ENCODE assay signal across 8 cellular contexts in the genomic region with DNA sequence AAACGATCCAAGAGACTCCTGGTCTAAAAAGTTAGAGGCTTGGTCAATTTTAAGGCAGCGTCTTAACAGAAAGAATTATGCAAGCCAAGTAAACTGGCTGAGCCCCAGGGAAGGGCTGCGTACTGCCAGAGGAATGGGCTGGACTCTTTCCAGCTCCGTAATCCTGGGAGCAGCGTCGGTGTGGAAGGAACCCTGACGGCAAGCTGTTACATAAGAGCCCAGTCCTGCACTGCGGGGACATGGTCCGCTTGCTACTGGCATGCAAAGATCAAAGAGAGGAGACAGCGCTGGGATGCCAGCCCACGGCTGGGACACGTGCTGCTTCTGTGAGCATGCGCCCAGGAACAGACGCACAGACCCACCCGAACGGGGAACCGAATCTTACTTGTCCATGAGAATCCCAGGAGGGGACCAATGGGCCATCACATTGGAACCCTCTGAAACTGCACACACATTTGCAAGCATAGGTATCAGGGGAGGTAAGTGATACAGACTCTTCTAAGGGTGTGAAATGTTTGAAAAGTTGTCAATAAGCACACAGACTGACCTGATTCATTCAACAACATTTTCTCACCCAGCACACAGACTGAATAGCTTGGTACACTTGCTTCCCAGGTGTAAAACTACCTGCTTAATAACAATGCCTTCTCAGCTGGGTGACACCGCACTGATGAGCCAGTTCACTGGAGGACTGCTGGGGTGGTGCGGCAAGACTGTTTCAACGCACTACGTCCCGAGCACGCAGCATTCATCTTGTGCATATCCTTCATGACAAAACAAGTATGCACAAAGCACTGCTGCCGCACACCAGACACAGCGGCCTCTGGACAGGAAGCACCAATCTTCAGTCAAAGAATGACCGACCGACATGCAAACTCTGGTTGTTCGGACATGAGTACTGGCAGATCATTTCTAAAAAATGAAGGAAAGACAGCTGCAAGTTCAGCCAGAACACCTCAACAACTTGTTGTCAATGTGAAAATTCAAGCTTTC.
DNase-seq lines count a peak whose midpoint lies in the region; ATAC-seq and TF ChIP-seq lines count a peak whose summit lies in the region.

No MANE protein-coding gene starts in this region.

- ATAC-seq in lung (ENCODE audit: insufficient read depth, low FRiP score) = peak; percentile 73

- H3K36me3 ChIP-seq in BLaER1 = peaks cover 79% of the 10 kb centered on the region
- peaks cover 0 to 5% of the 10 kb centered on the region in 2 donors for H3K36me3 ChIP-seq in lung (ENCODE audit: control insufficient read depth in 2 of 2, insufficient read depth in 2 of 2, low read length in 2 of 2)

- H3K4me2 ChIP-seq in BLaER1 = peak overlapping the region; percentile 65

- H3K9me3 ChIP-seq in BLaER1 (no peaks in the 10 kb centered on the region; the same call in 1 of the 2 replicates), lung (ENCODE audit: control insufficient read depth in 2 of 2, insufficient read depth in 1 of 2, low read length in 1 of 2) (no peaks in the 10 kb centered on the region)

- DNase-seq in NCI-H2107 (lab: John Stamatoyannopoulos, UW) = peak; percentile 27
- peak; percentile 96 for DNase-seq in coronary artery (ENCODE audit: low spot score)
- peak; percentile 91 for DNase-seq in lung (ENCODE audit: low spot score)
- no peak for DNase-seq in type B pancreatic cell (ENCODE audit: extremely low spot score, unreplicated experiment)
- DNase-seq in activated CD4-positive, alpha-beta T cell treated with anti-CD3 and anti-CD28 coated beads, Interleukin-2, amount 10 ng/mL, durations not matched to agents 7 days and 5 days = no peak
- DNase-seq in central memory CD4-positive, alpha-beta T cell = no peak
- no peak for DNase-seq in SK-N-DZ (ENCODE audit: low spot score)

- H3K9ac ChIP-seq in BLaER1 = no peak overlapping the region

- 39 to 57% methylated on average over 28 of the region's 28 CpGs for WGBS in lung, 2 donors

- no peak overlapping the region for H3K27ac ChIP-seq in BLaER1
- H3K27ac ChIP-seq in coronary artery = peak overlapping the region; percentile 50 to 81
- H3K27ac ChIP-seq in lung (ENCODE audit: low read depth in 1 of 2, low read length in 1 of 2) = peak overlapping the region; percentile 5 to 62

- no peak for TF ChIP-seq CTCF in coronary artery (IDR thresholded peaks at IDR 0.05)
- TF ChIP-seq CTCF in lung (IDR thresholded peaks at IDR 0.05; ENCODE audit: control extremely low read depth, extremely low read depth) = no peak
- TF ChIP-seq CTCF in type B pancreatic cell (conservative IDR thresholded peaks at IDR 0.05) = no peak

- H3K4me3 ChIP-seq in BLaER1 (no peak overlapping the region), coronary artery (peak overlapping the region; percentile 39), lung (no peak overlapping the region)

- peaks cover 97% of the 10 kb centered on the region for H4K20me1 ChIP-seq in BLaER1

- no peaks in the 10 kb centered on the region for H3K36me3 Mint-ChIP-seq in type B pancreatic cell
- H3K36me3 Mint-ChIP-seq in activated CD4-positive, alpha-beta T cell treated with anti-CD3 and anti-CD28 coated beads, Interleukin-2, amount 10 ng/mL, durations not matched to agents 7 days and 5 days (ENCODE audit: low read depth) = peaks cover 19% of the 10 kb centered on the region

- no peaks in the 10 kb centered on the region for H3K9me3 Mint-ChIP-seq in type B pancreatic cell
- H3K9me3 Mint-ChIP-seq in activated CD4-positive, alpha-beta T cell treated with anti-CD3 and anti-CD28 coated beads, Interleukin-2, amount 10 ng/mL, durations not matched to agents 7 days and 5 days = no peaks in the 10 kb centered on the region

- H3K4me3 Mint-ChIP-seq in type B pancreatic cell = peak overlapping the region; percentile 45
- no peak overlapping the region for H3K4me3 Mint-ChIP-seq in activated CD4-positive, alpha-beta T cell treated with anti-CD3 and anti-CD28 coated beads, Interleukin-2, amount 10 ng/mL, durations not matched to agents 7 days and 5 days

- no peaks in the 10 kb centered on the region for H3K27me3 Mint-ChIP-seq in type B pancreatic cell
- H3K27me3 Mint-ChIP-seq in activated CD4-positive, alpha-beta T cell treated with anti-CD3 and anti-CD28 coated beads, Interleukin-2, amount 10 ng/mL, durations not matched to agents 7 days and 5 days = no peaks in the 10 kb centered on the region

- H3K27me3 ChIP-seq in BLaER1 = no peaks in the 10 kb centered on the region
- H3K27me3 ChIP-seq in lung (ENCODE audit: control insufficient read depth, insufficient read depth) = no peaks in the 10 kb centered on the region

- H3K4me1 Mint-ChIP-seq in type B pancreatic cell (ENCODE audit: unreplicated experiment) = peaks cover 37% of the 10 kb centered on the region
- peaks cover 35% of the 10 kb centered on the region for H3K4me1 Mint-ChIP-seq in activated CD4-positive, alpha-beta T cell treated with anti-CD3 and anti-CD28 coated beads, Interleukin-2, amount 10 ng/mL, durations not matched to agents 7 days and 5 days

- peak overlapping the region; percentile 81 for H3K27ac Mint-ChIP-seq in type B pancreatic cell
- no peak overlapping the region for H3K27ac Mint-ChIP-seq in activated CD4-positive, alpha-beta T cell treated with anti-CD3 and anti-CD28 coated beads, Interleukin-2, amount 10 ng/mL, durations not matched to agents 7 days and 5 days

- POLR2A ChIA-PET in activated CD4-positive, alpha-beta T cell treated with anti-CD3 and anti-CD28 coated beads, Interleukin-2, amount 10 ng/mL, durations not matched to agents 7 days and 5 days (lab: Charles Lee) = no interaction called here

- CTCF ChIA-PET in activated CD4-positive, alpha-beta T cell treated with anti-CD3 and anti-CD28 coated beads, Interleukin-2, amount 10 ng/mL, durations not matched to agents 7 days and 5 days (lab: Charles Lee) = interaction anchor here (0.6 to 2.0 kb wide), 5 partner anchors 11 to 53 kb away, joined by 3 to 10 read pairs (median 4); no protein-coding TSS in a partner anchor

- H3K4me1 ChIP-seq in BLaER1 (peaks cover 62% of the 10 kb centered on the region), lung (ENCODE audit: control insufficient read depth in 2 of 2, insufficient read depth in 2 of 2, low read length in 2 of 2) (peaks cover 13 to 25% of the 10 kb centered on the region in 2 donors)

Comparison
In these comparisons a context has a peak if more than half of its experiments do, and no peak if none do; other contexts are left out.
1. DNase-seq: peak in NCI-H2107 (single experiment), coronary artery (single experiment) and lung (single experiment); none in type B pancreatic cell (single experiment), activated CD4-positive, alpha-beta T cell treated with anti-CD3 and anti-CD28 coated beads, Interleukin-2, amount 10 ng/mL, durations not matched to agents 7 days and 5 days (single experiment), central memory CD4-positive, alpha-beta T cell (single experiment) and SK-N-DZ (single experiment).